ENCODE assay signal across 8 cellular contexts in genomic region chr11:17275376-17276235, GRCh38. TPM values are rescaled to one million over a fixed set of nuclear protein-coding genes. Genes with fewer than 3 reads are reported as not detected.
DNase-seq lines count a peak whose midpoint lies in the region; ATAC-seq lines count a peak whose summit lies in the region.

No MANE protein-coding gene starts in this region.

- DNase-seq in activated T-cell treated with anti-CD3 and anti-CD28 coated beads, Interleukin-2, amount 50 U/mL, for 24 hours: no peak
- DNase-seq in activated T-cell treated with anti-CD3 and anti-CD28 coated beads for 4 hours: no peak
- DNase-seq in activated CD4-positive, alpha-beta memory T cell treated with anti-CD3 and anti-CD28 coated beads for 36 hours: peak; percentile 18
- no peak for DNase-seq in iPS-NIHi11 (ENCODE audit: low spot score)
- DNase-seq in activated CD4-positive, alpha-beta T cell treated with anti-CD3 and anti-CD28 coated beads for 4 hours: no peak

- POLR2A ChIA-PET in activated CD4-positive, alpha-beta memory T cell treated with anti-CD3 and anti-CD28 coated beads for 36 hours (lab: Charles Lee): interaction anchor here (0.6 to 2.1 kb wide), 3 partner anchors 19 to 87 kb away, joined by 3 to 8 read pairs (median 4); no protein-coding TSS in a partner anchor

- intact Hi-C loops in activated CD4-positive, alpha-beta memory T cell treated with anti-CD3 and anti-CD28 coated beads for 36 hours (cut with micrococcal nuclease): loop anchor here (1.0 to 10.0 kb wide), 4 partner anchors 44 to 537 kb away; partner anchors contain the start of genes C11orf58 and RPS13

- peaks cover 3% of the 10 kb centered on the region for H3K36me3 Mint-ChIP-seq in activated T-cell treated with anti-CD3 and anti-CD28 coated beads, Interleukin-2, amount 50 U/mL, for 24 hours (ENCODE audit: low read depth)
- no peaks in the 10 kb centered on the region for H3K36me3 Mint-ChIP-seq in activated CD4-positive, alpha-beta memory T cell treated with anti-CD3 and anti-CD28 coated beads for 36 hours

- H3K9me3 Mint-ChIP-seq in activated T-cell treated with anti-CD3 and anti-CD28 coated beads, Interleukin-2, amount 50 U/mL, for 24 hours: no peaks in the 10 kb centered on the region
- no peaks in the 10 kb centered on the region for H3K9me3 Mint-ChIP-seq in activated CD4-positive, alpha-beta memory T cell treated with anti-CD3 and anti-CD28 coated beads for 36 hours

- H3K27ac ChIP-seq in temporal lobe (ENCODE audit: low read depth, low read length): peak overlapping the region; percentile 63

- CTCF ChIA-PET in activated CD4-positive, alpha-beta memory T cell treated with anti-CD3 and anti-CD28 coated beads for 36 hours (lab: Charles Lee): interaction anchor here (0.6 to 2.9 kb wide), 7 partner anchors 8 to 180 kb away, joined by 3 to 13 read pairs (median 3); partner anchors contain the start of gene KCNJ11

- H3K4me3 ChIP-seq in iPS-11a (ENCODE audit: low read depth, low read length): peak overlapping the region; percentile 62

- H3K27me3 Mint-ChIP-seq in activated T-cell treated with anti-CD3 and anti-CD28 coated beads, Interleukin-2, amount 50 U/mL, for 24 hours: peaks cover 3% of the 10 kb centered on the region
- H3K27me3 Mint-ChIP-seq in activated CD4-positive, alpha-beta memory T cell treated with anti-CD3 and anti-CD28 coated beads for 36 hours: peaks cover 2% of the 10 kb centered on the region

- H3K4me1 Mint-ChIP-seq in activated T-cell treated with anti-CD3 and anti-CD28 coated beads, Interleukin-2, amount 50 U/mL, for 24 hours (ENCODE audit: low read depth): peaks cover 36% of the 10 kb centered on the region
- peaks cover 30% of the 10 kb centered on the region for H3K4me1 Mint-ChIP-seq in activated CD4-positive, alpha-beta memory T cell treated with anti-CD3 and anti-CD28 coated beads for 36 hours (ENCODE audit: low read depth)

- peak overlapping the region; percentile 91 for H3K4me3 Mint-ChIP-seq in activated T-cell treated with anti-CD3 and anti-CD28 coated beads, Interleukin-2, amount 50 U/mL, for 24 hours
- H3K4me3 Mint-ChIP-seq in activated CD4-positive, alpha-beta memory T cell treated with anti-CD3 and anti-CD28 coated beads for 36 hours: peak overlapping the region; percentile 89

- H3K27ac Mint-ChIP-seq in activated T-cell treated with anti-CD3 and anti-CD28 coated beads, Interleukin-2, amount 50 U/mL, for 24 hours: peak overlapping the region; percentile 98
- peak overlapping the region; percentile 87 for H3K27ac Mint-ChIP-seq in activated CD4-positive, alpha-beta memory T cell treated with anti-CD3 and anti-CD28 coated beads for 36 hours

- ATAC-seq in HG03097 (IDR thresholded peaks at IDR 0.05; ENCODE audit: low FRiP score, unreplicated experiment): no peak

RNA-seq across cellular contexts. Expression of gene NUCB2, which starts 0.9 kb away (rescaled TPM):
- 10 to 100 TPM; 38.1 to 38.2 TPM for total RNA-seq in activated CD4-positive, alpha-beta memory T cell treated with anti-CD3 and anti-CD28 coated beads for 36 hours
- total RNA-seq in temporal lobe: 54.3 TPM
